1 cellular context compared by ENCODE assay signal in genomic region chr7:149855368-149856305, GRCh38.
TF ChIP-seq lines count a peak whose summit lies in the region.

No MANE protein-coding gene starts in this region.

TF ChIP-seq in K562, 482 proteins besides CTCF, POLR2A, EP300 and RAD21 (continued from another document and continues in another):
- TF ChIP-seq SMAD4 (CRISPR knock-in tag; conservative IDR thresholded peaks at IDR 0.05) (no peak), WHSC1 (IDR thresholded peaks at IDR 0.05; ENCODE audit: low read length) (peak; percentile 26), VEZF1 (CRISPR knock-in tag; IDR thresholded peaks at IDR 0.05) (0 out of 2 replicates have a peak, but pooled peaks have one; percentile 32), CTBP1 (IDR thresholded peaks at IDR 0.05; ENCODE audit: borderline replicate concordance) (no peak), SETDB1 (IDR thresholded peaks at IDR 0.05; ENCODE audit: low read length) (no peak), NEUROD1 (IDR thresholded peaks at IDR 0.05; ENCODE audit: borderline replicate concordance, low read depth, low read length, partially characterized antibody) (peak; percentile 20), JUN (IDR thresholded peaks at IDR 0.05; ENCODE audit: borderline replicate concordance, low read depth, low read length) (peak; percentile 16; the same call in 1 of the 2 replicates), JUN (CRISPR knock-in tag; IDR thresholded peaks at IDR 0.05; ENCODE audit: borderline replicate concordance) (no peak), SRSF3 (IDR thresholded peaks at IDR 0.05; ENCODE audit: insufficient read depth, low read length) (no peak), ZBTB26 (CRISPR knock-in tag; IDR thresholded peaks at IDR 0.05) (no peak), STAG1 (CRISPR knock-in tag; IDR thresholded peaks at IDR 0.05; ENCODE audit: borderline replicate concordance) (no peak), ZHX1 (conservative IDR thresholded peaks at IDR 0.05; ENCODE audit: low read length) (no peak), GMEB1 (CRISPR knock-in tag; IDR thresholded peaks at IDR 0.05) (no peak), ZFP91 (CRISPR knock-in tag; IDR thresholded peaks at IDR 0.05) (no peak), TCFL5 (CRISPR knock-in tag; conservative IDR thresholded peaks at IDR 0.05) (no peak), SMARCE1 (IDR thresholded peaks at IDR 0.05) (0 out of 2 replicates have a peak, but pooled peaks have one; percentile 42), ZNF212 (CRISPR knock-in tag; IDR thresholded peaks at IDR 0.05) (no peak), TFAM (CRISPR knock-in tag; conservative IDR thresholded peaks at IDR 0.05) (no peak), SAFB (IDR thresholded peaks at IDR 0.05; ENCODE audit: borderline replicate concordance, low read depth, low read length) (no peak), PREB (CRISPR knock-in tag; IDR thresholded peaks at IDR 0.05) (no peak), TRIM24 (IDR thresholded peaks at IDR 0.05) (no peak), E4F1 (CRISPR knock-in tag; IDR thresholded peaks at IDR 0.05; ENCODE audit: borderline replicate concordance) (no peak), ARID1B (IDR thresholded peaks at IDR 0.05) (peak; percentile 36; the same call in 1 of the 2 replicates), L3MBTL2 (IDR thresholded peaks at IDR 0.05) (no peak), NELFE (IDR thresholded peaks at IDR 0.05; ENCODE audit: insufficient read depth, insufficient read length) (no peak), CHCHD3 (CRISPR knock-in tag; IDR thresholded peaks at IDR 0.05) (no peak), DACH1 (IDR thresholded peaks at IDR 0.05; ENCODE audit: partially characterized antibody) (no peak), ZNF766 (CRISPR knock-in tag; conservative IDR thresholded peaks at IDR 0.05) (peak; percentile 83), ZNF3 (CRISPR knock-in tag; IDR thresholded peaks at IDR 0.05) (no peak), ZZZ3 (IDR thresholded peaks at IDR 0.05) (no peak), ZNF740 (CRISPR knock-in tag; IDR thresholded peaks at IDR 0.05) (no peak), ZNF740 (tag; IDR thresholded peaks at IDR 0.05) (no peak), TEAD4 (IDR thresholded peaks at IDR 0.05; ENCODE audit: low read length) (peak; percentile 42; the same call in 1 of the 2 replicates), TEAD4 (CRISPR knock-in tag; IDR thresholded peaks at IDR 0.05; ENCODE audit: borderline replicate concordance) (no peak), ELK3 (CRISPR knock-in tag; IDR thresholded peaks at IDR 0.05) (no peak), HES1 (IDR thresholded peaks at IDR 0.05; ENCODE audit: low read depth) (no peak), CUX1 (CRISPR knock-in tag; IDR thresholded peaks at IDR 0.05) (no peak), SMARCA4 (IDR thresholded peaks at IDR 0.05) (peak; percentile 54; the same call in 1 of the 2 replicates), MEF2A (IDR thresholded peaks at IDR 0.05; ENCODE audit: control insufficient read depth, low read depth, low read length) (no peak), KAT7 (CRISPR knock-in tag; IDR thresholded peaks at IDR 0.05; ENCODE audit: borderline replicate concordance) (no peak), RBBP5 (IDR thresholded peaks at IDR 0.05; ENCODE audit: borderline replicate concordance, insufficient read depth, low read length, poor library complexity, severe bottlenecking) (peak; percentile 42), FOSL1 (tag; conservative IDR thresholded peaks at IDR 0.05) (peak; percentile 66; the same call in 1 of the 2 replicates)
